Comparison of ENCODE assay signal across 13 cellular contexts in the genomic region with DNA sequence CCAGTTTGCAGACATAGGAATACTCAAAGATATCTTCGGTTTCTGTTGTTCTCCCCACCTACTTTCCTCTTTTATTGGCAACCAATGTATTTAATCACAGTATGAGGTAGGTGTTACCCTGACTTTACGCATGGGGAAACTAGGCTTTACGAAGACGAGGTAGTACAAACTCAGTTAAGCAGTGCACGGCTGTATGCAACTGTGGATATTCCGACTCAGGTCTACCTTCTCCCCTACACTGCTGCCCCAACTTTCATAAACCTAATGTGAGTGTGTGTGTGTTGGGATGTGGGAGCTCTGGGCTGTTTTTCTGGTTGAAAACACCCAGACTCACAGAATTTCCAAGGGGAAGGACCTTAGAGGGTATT. TPM values are rescaled to one million over a fixed set of nuclear protein-coding genes. Genes with fewer than 3 reads are reported as not detected.
DNase-seq lines count a peak whose midpoint lies in the region; ATAC-seq, FAIRE-seq and TF ChIP-seq lines count a peak whose summit lies in the region.
"Had no signal": no experiment of that assay in that cellular context is flagged by ENCODE, and none has a peak within 500 bp of the region (broad histone marks: within the 10 kb centered on the region; RNA-seq: fewer than 3 reads in every experiment).

No MANE protein-coding gene starts in this region.

- H3K27me3 ChIP-seq in ascending aorta (no peaks in the 10 kb centered on the region), mucosa of rectum (ENCODE audit: control insufficient read depth in 2 of 2, insufficient read depth in 2 of 2, low read length in 2 of 2) (no peaks in the 10 kb centered on the region), brain microvascular endothelial cell (replicated peaks) (no peaks in the 10 kb centered on the region)
- H3K27me3 ChIP-seq: transverse colon had no signal

- peak overlapping the region; percentile 86; the same call in 1 of the 2 replicates for H3K4me3 Mint-ChIP-seq in HFFc6

- no peaks in the 10 kb centered on the region for H3K36me3 ChIP-seq in ascending aorta
- no peaks in the 10 kb centered on the region for H3K36me3 ChIP-seq in mucosa of rectum (ENCODE audit: control insufficient read depth in 2 of 2, insufficient read depth in 2 of 2, low read length in 2 of 2)
- no peaks in the 10 kb centered on the region for H3K36me3 ChIP-seq in brain microvascular endothelial cell (replicated peaks)
- H3K36me3 ChIP-seq: lower lobe of right lung, transverse colon had no signal

- no peak overlapping the region for H3K27ac Mint-ChIP-seq in HFFc6

- TF ChIP-seq CTCF in A549 (IDR thresholded peaks at IDR 0.05) (no peak), HFFc6 (IDR thresholded peaks at IDR 0.05) (no peak), ascending aorta (IDR thresholded peaks at IDR 0.05) (no peak), brain microvascular endothelial cell (IDR thresholded peaks at IDR 0.05; ENCODE audit: low read depth, low read length, missing control alignments) (no peak)

- H3K27me3 Mint-ChIP-seq in HFFc6 (ENCODE audit: insufficient read depth), result peaks cover 6% of the 10 kb centered on the region

- in situ Hi-C loops in brain microvascular endothelial cell (cut with HindIII; ENCODE audit: low pct_ligation_motif_present, low sequenced_read_pairs), result no loop called here

- ATAC-seq in A549 (no peak), GM21528 (IDR thresholded peaks at IDR 0.05; ENCODE audit: low FRiP score, unreplicated experiment) (no peak)

- 91% methylated on average over 6 of the region's 6 CpGs for WGBS in A549 (ENCODE audit: missing lambda C conversion rate)

- no peak for TF ChIP-seq POLR2A in A549 (IDR thresholded peaks at IDR 0.05; ENCODE audit: low read length)

- H3K36me3 Mint-ChIP-seq in HFFc6 (ENCODE audit: low read depth), result no peaks in the 10 kb centered on the region

- peaks cover 17% of the 10 kb centered on the region for H3K4me1 Mint-ChIP-seq in HFFc6 (ENCODE audit: low read depth)

- peaks cover 18% of the 10 kb centered on the region; the same call in 2 of the 3 replicates for H3K4me1 ChIP-seq in A549
- peaks cover 0 to 6% of the 10 kb centered on the region in 2 donors for H3K4me1 ChIP-seq in ascending aorta
- peaks cover 6 to 9% of the 10 kb centered on the region in 2 donors for H3K4me1 ChIP-seq in mucosa of rectum (ENCODE audit: control insufficient read depth in 2 of 2, insufficient read depth in 2 of 2, low read length in 2 of 2)

- TF ChIP-seq EP300 in A549 (IDR thresholded peaks at IDR 0.05), result no peak

- H3K9me3 Mint-ChIP-seq in HFFc6, result no peaks in the 10 kb centered on the region

- H3K9ac ChIP-seq in mucosa of rectum (ENCODE audit: low read depth in 1 of 2, low read length in 2 of 2), result no peak overlapping the region

- no peak for FAIRE-seq in A549 (lab: Jason Lieb, UNC)

- POLR2A ChIA-PET in A549 (lab: Yijun Ruan, JAX), result interaction anchor here (0.6 kb wide), 1 partner anchor 53 kb away, joined by 3 read pairs; no protein-coding TSS in a partner anchor

- H3K4me3 ChIP-seq in A549 (peak overlapping the region; percentile 62; the same call in 1 of the 3 replicates), ascending aorta (peak overlapping the region; percentile 84 to 93), mucosa of rectum (ENCODE audit: low read length in 2 of 2) (peak overlapping the region; percentile 82 to 87), brain microvascular endothelial cell (ENCODE audit: low read depth, low read length) (no peak overlapping the region)

- H3K9me3 ChIP-seq in A549 (no peaks in the 10 kb centered on the region), ascending aorta (no peaks in the 10 kb centered on the region), mucosa of rectum (ENCODE audit: control insufficient read depth in 2 of 2, low read length in 2 of 2) (no peaks in the 10 kb centered on the region)
- H3K9me3 ChIP-seq: HAP-1, lower lobe of right lung, transverse colon had no signal

- no peak for TF ChIP-seq RAD21 in A549 (conservative IDR thresholded peaks at IDR 0.05 in 1 of 2, IDR thresholded peaks at IDR 0.05 in 1 of 2)

- DNase-seq in A549 (ENCODE audit: low read depth in 1 of 2, low spot score in 1 of 2), result no peak
- DNase-seq in HFFc6, result no peak
- DNase-seq in ascending aorta (ENCODE audit: low spot score in 2 of 2), result no peak
- no peak for DNase-seq in stimulated activated naive CD4-positive, alpha-beta T cell (lab: John Stamatoyannopoulos, UW)
- no peak for DNase-seq in brain microvascular endothelial cell
- no peak for DNase-seq in AG20443 (ENCODE audit: low spot score)
- DNase-seq: activated naive CD4-positive, alpha-beta T cell treated with anti-CD3 and anti-CD28 coated beads, Interleukin-2, amount 50 U/mL, for 16 hours; lower lobe of right lung; NCI-H2107 had no signal

- peak overlapping the region; percentile 83 for H3K4me2 ChIP-seq in A549

- H3K27ac ChIP-seq in A549 (peak overlapping the region; percentile 88 to 89; a peak in 5 of 6 replicates), ascending aorta (peak overlapping the region in 1 of 2 donors; percentile 41), mucosa of rectum (ENCODE audit: low read depth in 2 of 2, low read length in 2 of 2) (no peak overlapping the region), brain microvascular endothelial cell (no peak overlapping the region)

- CTCF ChIA-PET in A549 (lab: Yijun Ruan, JAX), result interaction anchor here (1.3 to 7.4 kb wide), 6 partner anchors 8 to 47 kb away, joined by 3 to 47 read pairs (median 5); no protein-coding TSS in a partner anchor

- intact Hi-C loops in ascending aorta (cut with DNase I), result loop anchor here (2.0 to 5.0 kb wide), 2 partner anchors 26 to 1504 kb away; a partner anchor contains a TSS

TF ChIP-seq in A549, 52 proteins besides CTCF, POLR2A, EP300 and RAD21 (continues in another document):
- TF ChIP-seq, protein P1, sequence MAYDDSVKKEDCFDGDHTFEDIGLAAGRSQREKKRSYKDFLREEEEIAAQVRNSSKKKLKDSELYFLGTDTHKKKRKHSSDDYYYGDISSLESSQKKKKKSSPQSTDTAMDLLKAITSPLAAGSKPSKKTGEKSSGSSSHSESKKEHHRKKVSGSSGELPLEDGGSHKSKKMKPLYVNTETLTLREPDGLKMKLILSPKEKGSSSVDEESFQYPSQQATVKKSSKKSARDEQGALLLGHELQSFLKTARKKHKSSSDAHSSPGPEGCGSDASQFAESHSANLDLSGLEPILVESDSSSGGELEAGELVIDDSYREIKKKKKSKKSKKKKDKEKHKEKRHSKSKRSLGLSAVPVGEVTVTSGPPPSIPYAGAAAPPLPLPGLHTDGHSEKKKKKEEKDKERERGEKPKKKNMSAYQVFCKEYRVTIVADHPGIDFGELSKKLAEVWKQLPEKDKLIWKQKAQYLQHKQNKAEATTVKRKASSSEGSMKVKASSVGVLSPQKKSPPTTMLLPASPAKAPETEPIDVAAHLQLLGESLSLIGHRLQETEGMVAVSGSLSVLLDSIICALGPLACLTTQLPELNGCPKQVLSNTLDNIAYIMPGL (CRISPR knock-in tag; IDR thresholded peaks at IDR 0.05; ENCODE audit: borderline replicate concordance), result no peak
- TF ChIP-seq, protein P2, sequence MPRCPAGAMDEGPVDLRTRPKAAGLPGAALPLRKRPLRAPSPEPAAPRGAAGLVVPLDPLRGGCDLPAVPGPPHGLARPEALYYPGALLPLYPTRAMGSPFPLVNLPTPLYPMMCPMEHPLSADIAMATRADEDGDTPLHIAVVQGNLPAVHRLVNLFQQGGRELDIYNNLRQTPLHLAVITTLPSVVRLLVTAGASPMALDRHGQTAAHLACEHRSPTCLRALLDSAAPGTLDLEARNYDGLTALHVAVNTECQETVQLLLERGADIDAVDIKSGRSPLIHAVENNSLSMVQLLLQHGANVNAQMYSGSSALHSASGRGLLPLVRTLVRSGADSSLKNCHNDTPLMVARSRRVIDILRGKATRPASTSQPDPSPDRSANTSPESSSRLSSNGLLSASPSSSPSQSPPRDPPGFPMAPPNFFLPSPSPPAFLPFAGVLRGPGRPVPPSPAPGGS (IDR thresholded peaks at IDR 0.05), result no peak
- no peak for TF ChIP-seq CEBPB (IDR thresholded peaks at IDR 0.05)
- no peak for TF ChIP-seq RCOR1 (IDR thresholded peaks at IDR 0.05; ENCODE audit: low read depth, low read length)
- TF ChIP-seq, protein P3, sequence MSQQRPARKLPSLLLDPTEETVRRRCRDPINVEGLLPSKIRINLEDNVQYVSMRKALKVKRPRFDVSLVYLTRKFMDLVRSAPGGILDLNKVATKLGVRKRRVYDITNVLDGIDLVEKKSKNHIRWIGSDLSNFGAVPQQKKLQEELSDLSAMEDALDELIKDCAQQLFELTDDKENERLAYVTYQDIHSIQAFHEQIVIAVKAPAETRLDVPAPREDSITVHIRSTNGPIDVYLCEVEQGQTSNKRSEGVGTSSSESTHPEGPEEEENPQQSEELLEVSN (IDR thresholded peaks at IDR 0.05; ENCODE audit: borderline replicate concordance, low read depth), result no peak
- TF ChIP-seq NR3C1 (IDR thresholded peaks at IDR 0.05), result no peak
- no peak for TF ChIP-seq GATA3 (IDR thresholded peaks at IDR 0.05; ENCODE audit: borderline replicate concordance)
- TF ChIP-seq MYC (IDR thresholded peaks at IDR 0.05; ENCODE audit: borderline replicate concordance, low read length), result no peak
- TF ChIP-seq SMC3 (IDR thresholded peaks at IDR 0.05), result no peak
- no peak for TF ChIP-seq KDM1A (IDR thresholded peaks at IDR 0.05; ENCODE audit: low read depth)
- no peak for TF ChIP-seq PHF8 (IDR thresholded peaks at IDR 0.05; ENCODE audit: borderline replicate concordance, low read depth)
- no peak for TF ChIP-seq ESRRA (IDR thresholded peaks at IDR 0.05; ENCODE audit: borderline replicate concordance, low read length)

RNA-seq across cellular contexts. Expression of a gene that starts 1.2 kb away (rescaled TPM):
- polyA plus RNA-seq in A549 (2011; rRNA removed) (14.4 and 15.3 TPM in 2 replicates), A549 (2017; fragmentation: RNase III; extraction: RNeasy Plus Mini Kit Qiagen cat#74134 plus additional on column Dnase treatment) (8.9 to 9.6 TPM (median 9.2 TPM) in 3 replicates)
- 17.4 and 19.3 TPM in 2 replicates for polyA plus RNA-seq in A549 (2012; cell fraction: cytosol; rRNA removed)
- polyA plus RNA-seq in A549 (2012; cell fraction: nucleus; rRNA removed), result 17.5 and 25.7 TPM in 2 replicates
- 35.2 and 35.7 TPM in 2 replicates for polyA minus RNA-seq in A549 (2011; rRNA and poly(A)+ RNA removed)
- total RNA-seq in HFFc6 (2021; fragmentation: NEBNext Ultra II Directional; extraction: Animal tissue kit (Norgen Biotek cat#: 25700)), result 10 to 100 TPM; 11.5 to 17.4 (median 14.0) TPM
- total RNA-seq in ascending aorta, result 7.9 TPM

RNA-seq across cellular contexts. Expression of a gene that starts 51.9 kb away (rescaled TPM):
- polyA plus RNA-seq in A549 (2011; rRNA removed) (10.1 and 17.1 TPM in 2 replicates), A549 (2017; fragmentation: RNase III; extraction: RNeasy Plus Mini Kit Qiagen cat#74134 plus additional on column Dnase treatment) (10.0 to 10.8 TPM (median 10.3 TPM) in 3 replicates)
- 3.1 and 3.6 TPM in 2 replicates for polyA plus RNA-seq in A549 (2012; cell fraction: cytosol; rRNA removed)
- 1.2 and 1.6 TPM in 2 replicates for polyA plus RNA-seq in A549 (2012; cell fraction: nucleus; rRNA removed)
- polyA minus RNA-seq in A549 (2011; rRNA and poly(A)+ RNA removed), result 4.7 and 5.4 TPM in 2 replicates
- 10 to 100 TPM; 14.6 to 17.5 (median 15.4) TPM for total RNA-seq in HFFc6 (2021; fragmentation: NEBNext Ultra II Directional; extraction: Animal tissue kit (Norgen Biotek cat#: 25700))
- under 0.01 TPM for total RNA-seq in ascending aorta

Comparison
In these comparisons a context has a peak if more than half of its experiments do, and no peak if none do; other contexts are left out.
1. H3K27ac ChIP-seq: peak in A549 (2 of 2); none in mucosa of rectum (0 of 2) and brain microvascular endothelial cell (single experiment).
2. RNA of a gene that starts 51.9 kb away (total RNA-seq): 14.6 to 17.5 TPM in HFFc6; under 0.01 TPM in ascending aorta (single experiment); every median in the first group is over 10 times any median in the second.